In genomic region chr7:77402818-77403217, GRCh38 we compare ENCODE assay signal across 20 cellular contexts. TPM values are rescaled to one million over a fixed set of nuclear protein-coding genes. Genes with fewer than 3 reads are reported as not detected.
DNase-seq lines count a peak whose midpoint lies in the region; ATAC-seq, FAIRE-seq and TF ChIP-seq lines count a peak whose summit lies in the region.
"Had no signal": no experiment of that assay in that cellular context is flagged by ENCODE, and none has a peak within 500 bp of the region (broad histone marks: within the 10 kb centered on the region; RNA-seq: fewer than 3 reads in every experiment).

No MANE protein-coding gene starts in this region.

- FAIRE-seq in keratinocyte (lab: Jason Lieb, UNC) (peak; percentile 41), urothelium cell line (lab: Jason Lieb, UNC) (peak; percentile 50)
- FAIRE-seq: A549, GM19239, HTR-8/SVneo had no signal

- intact Hi-C loops in natural killer cell (cut with micrococcal nuclease) = no loop called here
- intact Hi-C loops in thyroid gland (cut with DNase I) = no loop called here

- no peaks in the 10 kb centered on the region for H3K9me3 Mint-ChIP-seq in natural killer cell
- peaks cover 3% of the 10 kb centered on the region for H3K9me3 Mint-ChIP-seq in natural killer cell treated with Interleukin-12 subunit alpha and Interleukin-12 subunit beta and Interleukin-15 and Interleukin-18, amount 100 ng/mL, for 72 hours
- no peaks in the 10 kb centered on the region for H3K9me3 Mint-ChIP-seq in stimulated activated effector memory CD8-positive, alpha-beta T cell treated with anti-CD3 and anti-CD28 coated beads, Interleukin-12 subunit alpha, Interleukin-12 subunit beta, amount 100 ng/mL, for 72 hours
- H3K9me3 Mint-ChIP-seq: CD4-positive, alpha-beta memory T cell; IgD-negative memory B cell had no signal

- no peak for TF ChIP-seq POLR2A in thyroid gland (IDR thresholded peaks at IDR 0.05)

- dilution Hi-C loops in keratinocyte (cut with MboI; ENCODE audit: extremely low pct_ligation_motif_present, low sequenced_read_pairs) = no loop called here

- TF ChIP-seq CTCF in natural killer cell (IDR thresholded peaks at IDR 0.05) (no peak), keratinocyte (optimal IDR thresholded peaks at IDR 0.05 in 1 of 3, IDR thresholded peaks at IDR 0.05 in 1 of 3, conservative IDR thresholded peaks at IDR 0.05 in 1 of 3; ENCODE audit: extremely low read depth in 1 of 3, insufficient read depth in 2 of 3, low read length in 3 of 3) (no peak), thyroid gland (IDR thresholded peaks at IDR 0.05) (no peak)

- no peak overlapping the region for H3K27ac ChIP-seq in keratinocyte (ENCODE audit: control insufficient read depth, insufficient read depth, low read length)
- peak overlapping the region in 1 of 3 donors; percentile 39 for H3K27ac ChIP-seq in thyroid gland
- H3K27ac ChIP-seq: 22Rv1, BLaER1 had no signal

- no peaks in the 10 kb centered on the region for H3K9me1 ChIP-seq in keratinocyte (ENCODE audit: control insufficient read depth, extremely low read depth, insufficient read depth, low read length)

- peaks cover 18% of the 10 kb centered on the region for H3K36me3 Mint-ChIP-seq in natural killer cell
- peaks cover 4% of the 10 kb centered on the region for H3K36me3 Mint-ChIP-seq in natural killer cell treated with Interleukin-12 subunit alpha and Interleukin-12 subunit beta and Interleukin-15 and Interleukin-18, amount 100 ng/mL, for 72 hours
- H3K36me3 Mint-ChIP-seq in stimulated activated effector memory CD8-positive, alpha-beta T cell treated with anti-CD3 and anti-CD28 coated beads, Interleukin-12 subunit alpha, Interleukin-12 subunit beta, amount 100 ng/mL, for 72 hours = no peaks in the 10 kb centered on the region

- no peak overlapping the region for H2AFZ ChIP-seq in keratinocyte (ENCODE audit: control insufficient read depth, low read length)

- 77 to 88% methylated on average over 1 of the region's 1 CpG for WGBS in thyroid gland, 2 donors

- no peaks in the 10 kb centered on the region for H3K4me1 ChIP-seq in keratinocyte (ENCODE audit: control insufficient read depth, extremely low read depth, insufficient read depth, low read length)
- peaks cover 0 to 7% of the 10 kb centered on the region in 2 donors for H3K4me1 ChIP-seq in thyroid gland
- H3K4me1 ChIP-seq: BLaER1 had no signal

- H3K4me3 Mint-ChIP-seq in natural killer cell = no peak overlapping the region
- no peak overlapping the region for H3K4me3 Mint-ChIP-seq in natural killer cell treated with Interleukin-12 subunit alpha and Interleukin-12 subunit beta and Interleukin-15 and Interleukin-18, amount 100 ng/mL, for 72 hours
- no peak overlapping the region for H3K4me3 Mint-ChIP-seq in stimulated activated effector memory CD8-positive, alpha-beta T cell treated with anti-CD3 and anti-CD28 coated beads, Interleukin-12 subunit alpha, Interleukin-12 subunit beta, amount 100 ng/mL, for 72 hours
- H3K4me3 Mint-ChIP-seq: CD14-positive monocyte; CD4-positive, alpha-beta memory T cell; IgD-negative memory B cell had no signal

- no peaks in the 10 kb centered on the region for H3K27me3 ChIP-seq in keratinocyte (ENCODE audit: control insufficient read depth, extremely low read depth, insufficient read depth, low read length)
- no peaks in the 10 kb centered on the region for H3K27me3 ChIP-seq in thyroid gland
- H3K27me3 ChIP-seq: BLaER1 had no signal

- H3K27ac Mint-ChIP-seq in natural killer cell = peak overlapping the region; percentile 17 to 75
- H3K27ac Mint-ChIP-seq in natural killer cell treated with Interleukin-12 subunit alpha and Interleukin-12 subunit beta and Interleukin-15 and Interleukin-18, amount 100 ng/mL, for 72 hours = peak overlapping the region in 1 of 2 donors; percentile 24
- no peak overlapping the region for H3K27ac Mint-ChIP-seq in stimulated activated effector memory CD8-positive, alpha-beta T cell treated with anti-CD3 and anti-CD28 coated beads, Interleukin-12 subunit alpha, Interleukin-12 subunit beta, amount 100 ng/mL, for 72 hours

- ATAC-seq in natural killer cell = no peak
- ATAC-seq in natural killer cell treated with Interleukin-12 subunit alpha and Interleukin-12 subunit beta and Interleukin-15 and Interleukin-18, amount 100 ng/mL, for 72 hours = no peak
- no peak for ATAC-seq in stimulated activated effector memory CD8-positive, alpha-beta T cell treated with anti-CD3 and anti-CD28 coated beads, Interleukin-12 subunit alpha, Interleukin-12 subunit beta, amount 100 ng/mL, for 72 hours
- ATAC-seq: A549 had no signal

- H3K9me3 ChIP-seq in keratinocyte (ENCODE audit: control insufficient read depth, low read depth, low read length) (no peaks in the 10 kb centered on the region), thyroid gland (no peaks in the 10 kb centered on the region)
- H3K9me3 ChIP-seq: A549, BLaER1 had no signal

- H3K9ac ChIP-seq in keratinocyte (ENCODE audit: control insufficient read depth, extremely low read depth, insufficient read depth, low read length) = no peak overlapping the region
- H3K9ac ChIP-seq: BLaER1 had no signal

- H3K36me3 ChIP-seq in keratinocyte (ENCODE audit: control insufficient read depth in 2 of 2, extremely low read depth in 1 of 2, insufficient read depth in 2 of 2, low read length in 2 of 2) (no peaks in the 10 kb centered on the region), thyroid gland (no peaks in the 10 kb centered on the region)
- H3K36me3 ChIP-seq: BLaER1 had no signal

- peaks cover 45 to 50% of the 10 kb centered on the region in 2 donors for H3K4me1 Mint-ChIP-seq in natural killer cell
- peaks cover 24 to 30% of the 10 kb centered on the region in 2 donors for H3K4me1 Mint-ChIP-seq in natural killer cell treated with Interleukin-12 subunit alpha and Interleukin-12 subunit beta and Interleukin-15 and Interleukin-18, amount 100 ng/mL, for 72 hours (ENCODE audit: low read depth in 2 of 2)
- H3K4me1 Mint-ChIP-seq in stimulated activated effector memory CD8-positive, alpha-beta T cell treated with anti-CD3 and anti-CD28 coated beads, Interleukin-12 subunit alpha, Interleukin-12 subunit beta, amount 100 ng/mL, for 72 hours = peaks cover 11% of the 10 kb centered on the region
- H3K4me1 Mint-ChIP-seq: CD4-positive, alpha-beta memory T cell had no signal

- no peaks in the 10 kb centered on the region for H3K79me2 ChIP-seq in keratinocyte (ENCODE audit: control insufficient read depth, insufficient read depth, low read length)

- no peaks in the 10 kb centered on the region for H4K20me1 ChIP-seq in keratinocyte (ENCODE audit: control insufficient read depth, extremely low read depth, insufficient read depth, low read length)
- H4K20me1 ChIP-seq: BLaER1 had no signal

- DNase-seq in natural killer cell (no peak), amniotic epithelial cell (ENCODE audit: low read depth) (peak; percentile 20), keratinocyte (ENCODE audit: low read depth, low spot score) (no peak), urothelium cell line (ENCODE audit: low spot score) (no peak), thyroid gland (no peak), NCI-H128 (lab: John Stamatoyannopoulos, UW; ENCODE audit: unreplicated experiment) (no peak)
- DNase-seq in natural killer cell treated with Interleukin-12 subunit alpha and Interleukin-12 subunit beta and Interleukin-15 and Interleukin-18, amount 100 ng/mL, for 72 hours (ENCODE audit: low spot score) = no peak
- DNase-seq in stimulated activated effector memory CD8-positive, alpha-beta T cell treated with anti-CD3 and anti-CD28 coated beads, Interleukin-12 subunit alpha, Interleukin-12 subunit beta, amount 100 ng/mL, for 72 hours (ENCODE audit: low spot score in 2 of 2) = no peak
- DNase-seq: AML-193; CD4-positive, alpha-beta memory T cell; DMS79 treated with DMSO at 0.1 percent for 48 hours; GF-D8; HCEC 1CT had no signal

- H3K4me2 ChIP-seq in keratinocyte (ENCODE audit: control insufficient read depth, extremely low read depth, insufficient read depth, low read depth, low read length) = no peak overlapping the region
- H3K4me2 ChIP-seq: A549, BLaER1 had no signal

- no peaks in the 10 kb centered on the region for H3K27me3 Mint-ChIP-seq in natural killer cell (ENCODE audit: low read depth in 2 of 2)
- H3K27me3 Mint-ChIP-seq in natural killer cell treated with Interleukin-12 subunit alpha and Interleukin-12 subunit beta and Interleukin-15 and Interleukin-18, amount 100 ng/mL, for 72 hours = no peaks in the 10 kb centered on the region
- H3K27me3 Mint-ChIP-seq: CD4-positive, alpha-beta memory T cell; IgD-negative memory B cell had no signal

- no peak overlapping the region for H3K4me3 ChIP-seq in keratinocyte (ENCODE audit: control insufficient read depth in 2 of 3, extremely low read depth in 1 of 3, insufficient read depth in 2 of 3, low read depth in 1 of 3, low read length in 3 of 3)
- no peak overlapping the region for H3K4me3 ChIP-seq in thyroid gland (replicated peaks in 1 of 3)
- H3K4me3 ChIP-seq: A549, BLaER1 had no signal

RNA-seq across cellular contexts. Expression of gene GSAP, which starts 13.3 kb away (rescaled TPM):
- total RNA-seq in natural killer cell (100 to 1,000 TPM; 202 to 302 (median 301) TPM), thyroid gland (10 to 100 TPM; 43.1 to 65.2 (median 52.4) TPM)
- total RNA-seq in natural killer cell treated with Interleukin-12 subunit alpha and Interleukin-12 subunit beta and Interleukin-15 and Interleukin-18, amount 100 ng/mL, for 72 hours = 10 to 100 TPM; 15.9 to 18.0 TPM
- polyA plus RNA-seq in keratinocyte = 2.8 to 5.4 TPM (median 5.0 TPM) in 3 replicates
- polyA plus RNA-seq in keratinocyte (2011; ENCODE audit: low read depth) = 5.3 TPM
- 2.1 and 4.5 TPM in 2 replicates for polyA plus RNA-seq in keratinocyte (2011; cell fraction: cytosol; rRNA removed)
- 14.3 and 15.2 TPM in 2 replicates for polyA plus RNA-seq in keratinocyte (2011; cell fraction: nucleus; rRNA removed)
- polyA plus RNA-seq in keratinocyte (2012; ENCODE audit: low replicate concordance) = 1.8 and 7.3 TPM in 2 replicates
- 4.6 to 11.1 TPM (median 6.0 TPM) in 3 replicates for polyA minus RNA-seq in keratinocyte
- polyA minus RNA-seq in keratinocyte (2011; cell fraction: cytosol; rRNA and poly(A)+ RNA removed) = 4.0 TPM
- polyA minus RNA-seq in keratinocyte (2011; cell fraction: nucleus; rRNA and poly(A)+ RNA removed) = 5.2 and 16.1 TPM in 2 replicates
